Comparison of ENCODE assay signal across 1 cellular context in genomic region chr10:110409488-110409887, GRCh38.
TF ChIP-seq lines count a peak whose summit lies in the region.

No MANE protein-coding gene starts in this region.

TF ChIP-seq in GM12878, 131 proteins besides CTCF, POLR2A, EP300 and RAD21:
- no peak for TF ChIP-seq YBX1 (IDR thresholded peaks at IDR 0.05)
- TF ChIP-seq ZNF207 (IDR thresholded peaks at IDR 0.05; ENCODE audit: borderline replicate concordance), result no peak
- no peak for TF ChIP-seq STAT3 (IDR thresholded peaks at IDR 0.05; ENCODE audit: low read depth, low read length)
- no peak for TF ChIP-seq KLF5 (IDR thresholded peaks at IDR 0.05; ENCODE audit: partially characterized antibody)
- no peak for TF ChIP-seq MTA2 (IDR thresholded peaks at IDR 0.05; ENCODE audit: low read depth)
- TF ChIP-seq BMI1 (IDR thresholded peaks at IDR 0.05; ENCODE audit: borderline replicate concordance), result no peak
- TF ChIP-seq SIN3A (IDR thresholded peaks at IDR 0.05; ENCODE audit: low read depth, low read length), result no peak
- no peak for TF ChIP-seq ZBED1 (IDR thresholded peaks at IDR 0.05; ENCODE audit: borderline replicate concordance)
- no peak for TF ChIP-seq MYB (IDR thresholded peaks at IDR 0.05; ENCODE audit: borderline replicate concordance, low read depth, low read length)
- TF ChIP-seq, protein P1, sequence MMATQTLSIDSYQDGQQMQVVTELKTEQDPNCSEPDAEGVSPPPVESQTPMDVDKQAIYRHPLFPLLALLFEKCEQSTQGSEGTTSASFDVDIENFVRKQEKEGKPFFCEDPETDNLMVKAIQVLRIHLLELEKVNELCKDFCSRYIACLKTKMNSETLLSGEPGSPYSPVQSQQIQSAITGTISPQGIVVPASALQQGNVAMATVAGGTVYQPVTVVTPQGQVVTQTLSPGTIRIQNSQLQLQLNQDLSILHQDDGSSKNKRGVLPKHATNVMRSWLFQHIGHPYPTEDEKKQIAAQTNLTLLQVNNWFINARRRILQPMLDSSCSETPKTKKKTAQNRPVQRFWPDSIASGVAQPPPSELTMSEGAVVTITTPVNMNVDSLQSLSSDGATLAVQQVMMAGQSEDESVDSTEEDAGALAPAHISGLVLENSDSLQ (IDR thresholded peaks at IDR 0.05), result no peak
- TF ChIP-seq, protein P2, sequence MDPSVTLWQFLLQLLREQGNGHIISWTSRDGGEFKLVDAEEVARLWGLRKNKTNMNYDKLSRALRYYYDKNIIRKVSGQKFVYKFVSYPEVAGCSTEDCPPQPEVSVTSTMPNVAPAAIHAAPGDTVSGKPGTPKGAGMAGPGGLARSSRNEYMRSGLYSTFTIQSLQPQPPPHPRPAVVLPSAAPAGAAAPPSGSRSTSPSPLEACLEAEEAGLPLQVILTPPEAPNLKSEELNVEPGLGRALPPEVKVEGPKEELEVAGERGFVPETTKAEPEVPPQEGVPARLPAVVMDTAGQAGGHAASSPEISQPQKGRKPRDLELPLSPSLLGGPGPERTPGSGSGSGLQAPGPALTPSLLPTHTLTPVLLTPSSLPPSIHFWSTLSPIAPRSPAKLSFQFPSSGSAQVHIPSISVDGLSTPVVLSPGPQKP (IDR thresholded peaks at IDR 0.05; ENCODE audit: low read depth, low read length), result no peak
- no peak for TF ChIP-seq CHD2 (IDR thresholded peaks at IDR 0.05; ENCODE audit: borderline replicate concordance, low read depth, low read length)
TF ChIP-seq in GM12878: peak in this region for 0.
